ENCODE assay signal across 1 cellular context in the genomic region with DNA sequence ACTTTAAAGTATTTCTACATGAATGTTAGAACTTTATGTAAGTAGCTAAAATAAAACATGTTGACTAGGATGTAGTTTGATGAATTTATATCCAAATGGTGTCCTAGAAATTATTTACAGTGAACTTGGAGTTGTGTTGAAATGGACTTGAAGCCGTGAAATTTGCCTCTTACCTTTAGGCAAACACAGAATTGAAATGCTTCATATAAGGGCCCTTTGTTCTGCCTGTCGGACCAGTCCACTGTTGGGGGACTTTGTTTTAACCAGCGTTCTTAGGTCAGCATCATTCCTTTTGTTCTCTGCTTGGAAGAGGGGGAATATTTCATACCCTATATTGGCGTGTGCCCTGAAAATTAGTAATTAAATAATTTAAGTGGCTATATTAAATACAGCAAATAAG.
TF ChIP-seq lines count a peak whose summit lies in the region.

No MANE protein-coding gene starts in this region.

TF ChIP-seq in GM23338, 12 proteins besides CTCF, POLR2A, EP300 and RAD21 (continued from another document):
- TF ChIP-seq, protein P1, sequence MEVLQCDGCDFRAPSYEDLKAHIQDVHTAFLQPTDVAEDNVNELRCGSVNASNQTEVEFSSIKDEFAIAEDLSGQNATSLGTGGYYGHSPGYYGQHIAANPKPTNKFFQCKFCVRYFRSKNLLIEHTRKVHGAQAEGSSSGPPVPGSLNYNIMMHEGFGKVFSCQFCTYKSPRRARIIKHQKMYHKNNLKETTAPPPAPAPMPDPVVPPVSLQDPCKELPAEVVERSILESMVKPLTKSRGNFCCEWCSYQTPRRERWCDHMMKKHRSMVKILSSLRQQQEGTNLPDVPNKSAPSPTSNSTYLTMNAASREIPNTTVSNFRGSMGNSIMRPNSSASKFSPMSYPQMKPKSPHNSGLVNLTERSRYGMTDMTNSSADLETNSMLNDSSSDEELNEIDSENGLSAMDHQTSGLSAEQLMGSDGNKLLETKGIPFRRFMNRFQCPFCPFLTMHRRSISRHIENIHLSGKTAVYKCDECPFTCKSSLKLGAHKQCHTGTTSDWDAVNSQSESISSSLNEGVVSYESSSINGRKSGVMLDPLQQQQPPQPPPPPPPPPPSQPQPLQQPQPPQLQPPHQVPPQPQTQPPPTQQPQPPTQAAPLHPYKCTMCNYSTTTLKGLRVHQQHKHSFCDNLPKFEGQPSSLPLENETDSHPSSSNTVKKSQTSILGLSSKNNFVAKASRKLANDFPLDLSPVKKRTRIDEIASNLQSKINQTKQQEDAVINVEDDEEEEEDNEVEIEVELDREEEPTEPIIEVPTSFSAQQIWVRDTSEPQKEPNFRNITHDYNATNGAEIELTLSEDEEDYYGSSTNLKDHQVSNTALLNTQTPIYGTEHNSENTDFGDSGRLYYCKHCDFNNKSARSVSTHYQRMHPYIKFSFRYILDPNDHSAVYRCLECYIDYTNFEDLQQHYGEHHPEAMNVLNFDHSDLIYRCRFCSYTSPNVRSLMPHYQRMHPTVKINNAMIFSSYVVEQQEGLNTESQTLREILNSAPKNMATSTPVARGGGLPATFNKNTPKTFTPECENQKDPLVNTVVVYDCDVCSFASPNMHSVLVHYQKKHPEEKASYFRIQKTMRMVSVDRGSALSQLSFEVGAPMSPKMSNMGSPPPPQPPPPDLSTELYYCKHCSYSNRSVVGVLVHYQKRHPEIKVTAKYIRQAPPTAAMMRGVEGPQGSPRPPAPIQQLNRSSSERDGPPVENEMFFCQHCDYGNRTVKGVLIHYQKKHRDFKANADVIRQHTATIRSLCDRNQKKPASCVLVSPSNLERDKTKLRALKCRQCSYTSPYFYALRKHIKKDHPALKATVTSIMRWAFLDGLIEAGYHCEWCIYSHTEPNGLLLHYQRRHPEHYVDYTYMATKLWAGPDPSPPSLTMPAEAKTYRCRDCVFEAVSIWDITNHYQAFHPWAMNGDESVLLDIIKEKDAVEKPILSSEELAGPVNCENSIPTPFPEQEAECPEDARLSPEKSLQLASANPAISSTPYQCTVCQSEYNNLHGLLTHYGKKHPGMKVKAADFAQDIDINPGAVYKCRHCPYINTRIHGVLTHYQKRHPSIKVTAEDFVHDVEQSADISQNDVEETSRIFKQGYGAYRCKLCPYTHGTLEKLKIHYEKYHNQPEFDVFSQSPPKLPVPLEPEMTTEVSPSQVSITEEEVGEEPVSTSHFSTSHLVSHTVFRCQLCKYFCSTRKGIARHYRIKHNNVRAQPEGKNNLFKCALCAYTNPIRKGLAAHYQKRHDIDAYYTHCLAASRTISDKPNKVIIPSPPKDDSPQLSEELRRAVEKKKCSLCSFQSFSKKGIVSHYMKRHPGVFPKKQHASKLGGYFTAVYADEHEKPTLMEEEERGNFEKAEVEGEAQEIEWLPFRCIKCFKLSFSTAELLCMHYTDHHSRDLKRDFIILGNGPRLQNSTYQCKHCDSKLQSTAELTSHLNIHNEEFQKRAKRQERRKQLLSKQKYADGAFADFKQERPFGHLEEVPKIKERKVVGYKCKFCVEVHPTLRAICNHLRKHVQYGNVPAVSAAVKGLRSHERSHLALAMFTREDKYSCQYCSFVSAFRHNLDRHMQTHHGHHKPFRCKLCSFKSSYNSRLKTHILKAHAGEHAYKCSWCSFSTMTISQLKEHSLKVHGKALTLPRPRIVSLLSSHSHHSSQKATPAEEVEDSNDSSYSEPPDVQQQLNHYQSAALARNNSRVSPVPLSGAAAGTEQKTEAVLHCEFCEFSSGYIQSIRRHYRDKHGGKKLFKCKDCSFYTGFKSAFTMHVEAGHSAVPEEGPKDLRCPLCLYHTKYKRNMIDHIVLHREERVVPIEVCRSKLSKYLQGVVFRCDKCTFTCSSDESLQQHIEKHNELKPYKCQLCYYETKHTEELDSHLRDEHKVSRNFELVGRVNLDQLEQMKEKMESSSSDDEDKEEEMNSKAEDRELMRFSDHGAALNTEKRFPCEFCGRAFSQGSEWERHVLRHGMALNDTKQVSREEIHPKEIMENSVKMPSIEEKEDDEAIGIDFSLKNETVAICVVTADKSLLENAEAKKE (CRISPR knock-in tag; IDR thresholded peaks at IDR 0.05): no peak
- TF ChIP-seq POLR2AphosphoS5 (IDR thresholded peaks at IDR 0.05; ENCODE audit: low read depth) (no peak), EZH2phosphoT487 (IDR thresholded peaks at IDR 0.05; ENCODE audit: unreplicated experiment) (no peak)
